In genomic region chr17:47918003-47918402, GRCh38 we compare ENCODE assay signal across 25 cellular contexts. TPM values are rescaled to one million over a fixed set of nuclear protein-coding genes. Genes with fewer than 3 reads are reported as not detected.
"Had no signal": no experiment of that assay in that cellular context is flagged by ENCODE, and none has a peak within 500 bp of the region (broad histone marks: within the 10 kb centered on the region; RNA-seq: fewer than 3 reads in every experiment).

No MANE protein-coding gene starts in this region.

- H3K9me3 Mint-ChIP-seq: activated naive CD4-positive, alpha-beta T cell treated with anti-CD3 and anti-CD28 coated beads for 36 hours; activated naive CD8-positive, alpha-beta T cell treated with anti-CD3 and anti-CD28 coated beads, Interleukin-2, amount 50 U/mL, for 24 hours; activated T-helper 2 cell treated with anti-CD3 and anti-CD28 coated beads, Interferon-gamma antibody, Interleukin-2, Interleukin-4, amounts not matched to agents 10 μg/mL and 5 μg/mL and 100 μg/mL, durations not matched to agents 14 hours and 24 hours and 36 hours; memory B cell; naive thymus-derived CD8-positive, alpha-beta T cell; stimulated activated naive CD8-positive, alpha-beta T cell treated with anti-CD3 and anti-CD28 coated beads, Interleukin-15, Interleukin-2, amounts not matched to agents 100 ng/mL and 50 ng/mL, for 24 hours; T-helper 1 cell treated with Interleukin-12 subunit alpha and Interleukin-12 subunit beta and Interleukin-4 antibody, amounts not matched to agents 30 μg/mL and 1 μg/mL, for 36 hours; WTC11 had no signal

- H3K4me3 Mint-ChIP-seq: activated naive CD4-positive, alpha-beta T cell treated with anti-CD3 and anti-CD28 coated beads for 36 hours; activated naive CD8-positive, alpha-beta T cell treated with anti-CD3 and anti-CD28 coated beads, Interleukin-2, amount 50 U/mL, for 24 hours; memory B cell; naive thymus-derived CD8-positive, alpha-beta T cell; stimulated activated naive CD8-positive, alpha-beta T cell treated with anti-CD3 and anti-CD28 coated beads, Interleukin-15, Interleukin-2, amounts not matched to agents 100 ng/mL and 50 ng/mL, for 24 hours; T-helper 1 cell treated with Interleukin-12 subunit alpha and Interleukin-12 subunit beta and Interleukin-4 antibody, amounts not matched to agents 30 μg/mL and 1 μg/mL, for 36 hours; WTC11 had no signal

- H3K4me1 ChIP-seq: foreskin keratinocyte had no signal

- H3K27ac Mint-ChIP-seq: activated naive CD4-positive, alpha-beta T cell treated with anti-CD3 and anti-CD28 coated beads for 36 hours; activated naive CD8-positive, alpha-beta T cell treated with anti-CD3 and anti-CD28 coated beads, Interleukin-2, amount 50 U/mL, for 24 hours; activated T-helper 2 cell treated with anti-CD3 and anti-CD28 coated beads, Interferon-gamma antibody, Interleukin-2, Interleukin-4, amounts not matched to agents 10 μg/mL and 5 μg/mL and 100 μg/mL, durations not matched to agents 14 hours and 24 hours and 36 hours; memory B cell; progenitor cell of endocrine pancreas; stimulated activated naive CD8-positive, alpha-beta T cell treated with anti-CD3 and anti-CD28 coated beads, Interleukin-15, Interleukin-2, amounts not matched to agents 100 ng/mL and 50 ng/mL, for 24 hours; T-helper 1 cell treated with Interleukin-12 subunit alpha and Interleukin-12 subunit beta and Interleukin-4 antibody, amounts not matched to agents 30 μg/mL and 1 μg/mL, for 36 hours; WTC11 had no signal

- H3K36me3 ChIP-seq: breast epithelium had no signal

- H3K4me1 Mint-ChIP-seq: activated naive CD8-positive, alpha-beta T cell treated with anti-CD3 and anti-CD28 coated beads, Interleukin-2, amount 50 U/mL, for 24 hours; memory B cell; WTC11 had no signal

- H3K27me3 Mint-ChIP-seq: activated naive CD8-positive, alpha-beta T cell treated with anti-CD3 and anti-CD28 coated beads, Interleukin-2, amount 50 U/mL, for 24 hours; memory B cell; naive thymus-derived CD8-positive, alpha-beta T cell; progenitor cell of endocrine pancreas; stimulated activated naive CD8-positive, alpha-beta T cell treated with anti-CD3 and anti-CD28 coated beads, Interleukin-15, Interleukin-2, amounts not matched to agents 100 ng/mL and 50 ng/mL, for 24 hours had no signal

- H3K9me3 ChIP-seq: ascending aorta, breast epithelium, esophagus squamous epithelium, mucosa of descending colon, testis had no signal

- ATAC-seq: activated naive CD8-positive, alpha-beta T cell treated with anti-CD3 and anti-CD28 coated beads, Interleukin-2, amount 50 U/mL, for 24 hours; foreskin keratinocyte; left ventricle myocardium superior; mucosa of descending colon; naive thymus-derived CD8-positive, alpha-beta T cell; right cardiac atrium; WTC11 had no signal

- H3K27ac ChIP-seq: breast epithelium, esophagus squamous epithelium, foreskin keratinocyte, SK-N-MC, skin epidermis, testis had no signal

- H3K4me3 ChIP-seq: ascending aorta, breast epithelium, dorsolateral prefrontal cortex, esophagus squamous epithelium, mucosa of descending colon, SK-N-MC, skin epidermis, testis had no signal

- DNase-seq: activated CD4-positive, alpha-beta T cell treated with anti-CD3 and anti-CD28 coated beads for 4 hours; activated naive CD4-positive, alpha-beta T cell treated with anti-CD3 and anti-CD28 coated beads for 36 hours; activated naive CD8-positive, alpha-beta T cell treated with anti-CD3 and anti-CD28 coated beads, Interleukin-2, amount 50 U/mL, for 24 hours; esophagus squamous epithelium; foreskin keratinocyte; glutamatergic neuron; hypothalamus; left ventricle myocardium superior; mucosa of descending colon; naive thymus-derived CD8-positive, alpha-beta T cell; nucleus accumbens; right cardiac atrium; testis had no signal

- H3K27me3 ChIP-seq: ascending aorta, breast epithelium, dorsolateral prefrontal cortex, esophagus squamous epithelium, foreskin keratinocyte, testis had no signal

RNA-seq across cellular contexts. Expression of gene PRR15L, which starts 39.7 kb away (rescaled TPM):
- total RNA-seq: activated CD8-positive, alpha-beta memory T cell treated with anti-CD3 and anti-CD28 coated beads for 36 hours; activated naive CD4-positive, alpha-beta T cell treated with anti-CD3 and anti-CD28 coated beads for 36 hours; activated T-helper 2 cell treated with anti-CD3 and anti-CD28 coated beads, Interferon-gamma antibody, Interleukin-2, Interleukin-4, amounts not matched to agents 10 μg/mL and 5 μg/mL and 100 μg/mL, durations not matched to agents 14 hours and 24 hours and 36 hours; ascending aorta; foreskin keratinocyte; left ventricle myocardium superior; naive thymus-derived CD8-positive, alpha-beta T cell; right cardiac atrium had no signal
- polyA plus RNA-seq: foreskin keratinocyte, right cardiac atrium had no signal
